In the genomic region with DNA sequence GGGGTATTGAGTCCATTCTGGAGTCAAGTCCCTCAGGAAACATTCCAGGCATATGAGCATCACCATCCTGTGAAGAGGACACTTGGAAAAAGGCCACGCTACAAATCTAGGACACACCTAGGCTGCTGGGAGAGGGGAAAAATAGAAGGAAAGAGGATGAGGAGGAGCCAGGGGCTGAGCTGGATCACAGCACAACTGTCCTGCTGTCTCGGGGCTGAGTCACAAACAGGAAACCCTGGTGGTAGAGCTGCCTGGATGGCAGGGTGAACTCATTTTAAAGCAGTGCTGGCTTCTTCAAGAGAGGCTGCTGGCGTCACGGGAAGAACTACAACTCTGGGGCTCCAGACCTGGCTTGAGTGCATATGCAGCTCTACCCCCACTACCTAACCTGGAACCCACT, we compare ENCODE assay signal across 8 cellular contexts. TPM values are rescaled to one million over a fixed set of nuclear protein-coding genes. Genes with fewer than 3 reads are reported as not detected.
DNase-seq lines count a peak whose midpoint lies in the region; ATAC-seq and FAIRE-seq lines count a peak whose summit lies in the region.

No MANE protein-coding gene starts in this region.

- DNase-seq in SJCRH30 (peak; percentile 60 to 71), amniotic stem cell (lab: John Stamatoyannopoulos, UW) (peak; percentile 49), frontal cortex (ENCODE audit: low spot score in 2 of 2) (no peak), NCI-H2081 treated with DMSO at 0.1 percent for 48 hours (lab: John Stamatoyannopoulos, UW) (no peak), NCI-H82 (lab: John Stamatoyannopoulos, UW) (no peak)
- no peak for DNase-seq in natural killer cell treated with Interleukin-12 subunit alpha and Interleukin-12 subunit beta and Interleukin-15 and Interleukin-18, amount 100 ng/mL, for 72 hours (ENCODE audit: low spot score)

- H3K4me1 Mint-ChIP-seq in natural killer cell treated with Interleukin-12 subunit alpha and Interleukin-12 subunit beta and Interleukin-15 and Interleukin-18, amount 100 ng/mL, for 72 hours (ENCODE audit: low read depth in 2 of 2), result peaks cover 26 to 35% of the 10 kb centered on the region in 2 donors

- H3K27ac ChIP-seq in BLaER1 (peak overlapping the region; percentile 16; the same call in 1 of the 2 replicates), SJCRH30 (peak overlapping the region; percentile 14)

- H3K9me3 Mint-ChIP-seq in natural killer cell treated with Interleukin-12 subunit alpha and Interleukin-12 subunit beta and Interleukin-15 and Interleukin-18, amount 100 ng/mL, for 72 hours, result no peaks in the 10 kb centered on the region

- H3K4me3 Mint-ChIP-seq in natural killer cell treated with Interleukin-12 subunit alpha and Interleukin-12 subunit beta and Interleukin-15 and Interleukin-18, amount 100 ng/mL, for 72 hours, result peak overlapping the region; percentile 35

- H3K4me1 ChIP-seq in BLaER1 (peaks cover 93% of the 10 kb centered on the region), SJCRH30 (peaks cover 51% of the 10 kb centered on the region)

- no peaks in the 10 kb centered on the region for H3K36me3 Mint-ChIP-seq in natural killer cell treated with Interleukin-12 subunit alpha and Interleukin-12 subunit beta and Interleukin-15 and Interleukin-18, amount 100 ng/mL, for 72 hours

- no peaks in the 10 kb centered on the region for H3K27me3 Mint-ChIP-seq in natural killer cell treated with Interleukin-12 subunit alpha and Interleukin-12 subunit beta and Interleukin-15 and Interleukin-18, amount 100 ng/mL, for 72 hours

- no peak overlapping the region for H3K9ac ChIP-seq in BLaER1

- peak overlapping the region; percentile 44 to 47 for H3K27ac Mint-ChIP-seq in natural killer cell treated with Interleukin-12 subunit alpha and Interleukin-12 subunit beta and Interleukin-15 and Interleukin-18, amount 100 ng/mL, for 72 hours

- H3K4me3 ChIP-seq in BLaER1 (no peak overlapping the region), SJCRH30 (no peak overlapping the region)

- FAIRE-seq in frontal cortex (lab: Jason Lieb, UNC), result no peak

- H3K4me2 ChIP-seq in BLaER1, result peak overlapping the region; percentile 98

- H4K20me1 ChIP-seq in BLaER1, result peaks cover 15% of the 10 kb centered on the region; the same call in 1 of the 2 replicates

- ATAC-seq in natural killer cell treated with Interleukin-12 subunit alpha and Interleukin-12 subunit beta and Interleukin-15 and Interleukin-18, amount 100 ng/mL, for 72 hours, result peak; percentile 80 to 81
- ATAC-seq in HG03571 (IDR thresholded peaks at IDR 0.05; ENCODE audit: unreplicated experiment), result no peak

- H3K36me3 ChIP-seq in BLaER1 (peaks cover 39% of the 10 kb centered on the region), SJCRH30 (peaks cover 8% of the 10 kb centered on the region)

- H3K9me3 ChIP-seq in BLaER1 (no peaks in the 10 kb centered on the region), SJCRH30 (replicated peaks) (no peaks in the 10 kb centered on the region)

- H3K27me3 ChIP-seq in BLaER1, result no peaks in the 10 kb centered on the region
- no peaks in the 10 kb centered on the region for H3K27me3 ChIP-seq in SJCRH30

RNA-seq across cellular contexts. Expression of a gene that starts 37.3 kb away (rescaled TPM):
- 436 and 446 TPM in 2 replicates for total RNA-seq in SJCRH30 (2014; rRNA removed; shearing (Covaris generic))
- total RNA-seq in natural killer cell treated with Interleukin-12 subunit alpha and Interleukin-12 subunit beta and Interleukin-15 and Interleukin-18, amount 100 ng/mL, for 72 hours, result 10 to 100 TPM; 15.6 to 32.1 TPM
- 199 TPM for total RNA-seq in frontal cortex

Comparison
In these comparisons a context has a peak if more than half of its experiments do, and no peak if none do; other contexts are left out.
1. DNase-seq: peak in SJCRH30 (2 of 2) and amniotic stem cell (single experiment); none in natural killer cell treated with Interleukin-12 subunit alpha and Interleukin-12 subunit beta and Interleukin-15 and Interleukin-18, amount 100 ng/mL, for 72 hours (single experiment), frontal cortex (0 of 2), NCI-H2081 treated with DMSO at 0.1 percent for 48 hours (single experiment) and NCI-H82 (single experiment).